In the genomic region with DNA sequence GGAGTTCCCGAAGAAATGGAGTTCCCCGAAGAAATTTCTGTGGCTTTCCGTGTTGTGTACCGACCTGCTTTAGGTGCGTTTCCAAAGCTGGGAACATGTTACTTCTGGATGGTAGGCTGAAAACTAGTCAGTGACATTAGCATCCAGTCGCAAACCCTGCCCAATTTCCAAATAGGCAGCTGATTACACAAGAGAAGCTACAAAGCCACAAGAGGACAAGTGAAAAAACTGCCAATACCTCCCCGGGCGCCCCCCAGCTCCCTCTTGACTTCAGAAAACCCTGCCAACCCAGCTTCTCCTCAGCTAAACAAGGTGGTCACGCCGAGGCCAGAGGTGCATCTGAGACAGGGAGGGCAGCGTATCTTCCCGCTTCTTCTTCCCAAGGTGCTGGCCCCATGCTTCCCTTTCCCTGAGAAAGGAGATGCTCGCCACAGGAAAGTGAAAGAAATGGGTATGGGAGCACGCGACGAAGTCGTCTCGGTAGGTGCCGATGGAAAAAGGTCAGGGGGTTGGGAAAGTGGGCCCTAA, we compare ENCODE assay signal across 8 cellular contexts. TPM values are rescaled to one million over a fixed set of nuclear protein-coding genes. Genes with fewer than 3 reads are reported as not detected.
DNase-seq lines count a peak whose midpoint lies in the region; ATAC-seq lines count a peak whose summit lies in the region.

No MANE protein-coding gene starts in this region.

- H3K36me3 Mint-ChIP-seq in activated naive CD8-positive, alpha-beta T cell, result no peaks in the 10 kb centered on the region

- peak; percentile 54 to 55 for ATAC-seq in right cardiac atrium

- no peaks in the 10 kb centered on the region for H3K27me3 Mint-ChIP-seq in activated naive CD8-positive, alpha-beta T cell

- H3K9me3 ChIP-seq in right cardiac atrium (ENCODE audit: control insufficient read depth, low read length), result no peaks in the 10 kb centered on the region

- H3K4me1 Mint-ChIP-seq in activated naive CD8-positive, alpha-beta T cell (ENCODE audit: low read depth), result peaks cover 23% of the 10 kb centered on the region

- peak overlapping the region; percentile 64 for H3K4me3 ChIP-seq in right cardiac atrium (ENCODE audit: low read length)
- H3K4me3 ChIP-seq in skin epidermis, result peak overlapping the region; percentile 45 to 80 (median 63)

- peak in 2 of 3 donors; percentile 5 to 11 for DNase-seq in stimulated activated CD4-positive, alpha-beta T cell treated with anti-CD3 and anti-CD28 coated beads, Interleukin-12 subunit alpha, Interleukin-12 subunit beta, amount 100 ng/mL, for 48 hours (ENCODE audit: low read depth in 2 of 3, low spot score in 1 of 3)
- no peak for DNase-seq in stimulated activated CD4-positive, alpha-beta T cell treated with anti-CD3 and anti-CD28 coated beads, Interleukin-4, amount 100 ng/mL, for 4 hours
- DNase-seq in NCI-H1105 (lab: John Stamatoyannopoulos, UW) (peak; percentile 21), right cardiac atrium (peak in 2 of 3 donors; percentile 30 to 55), NCI-H1694 (lab: John Stamatoyannopoulos, UW) (no peak), GF-D8 (lab: John Stamatoyannopoulos, UW) (no peak)

- no peaks in the 10 kb centered on the region for H3K27me3 ChIP-seq in right cardiac atrium (ENCODE audit: control insufficient read depth, insufficient read depth)

- intact Hi-C loops in right cardiac atrium (cut with DNase I), result no loop called here

- 21% methylated on average over 19 of the region's 19 CpGs for WGBS in right cardiac atrium

- peak overlapping the region; percentile 1 for H3K27ac ChIP-seq in right cardiac atrium (ENCODE audit: low read length)
- H3K27ac ChIP-seq in skin epidermis, result peak overlapping the region; percentile 42 to 95 (median 83)

- peak overlapping the region; percentile 92 for H3K4me3 Mint-ChIP-seq in activated naive CD8-positive, alpha-beta T cell

- H3K4me1 ChIP-seq in right cardiac atrium (ENCODE audit: control insufficient read depth, insufficient read depth, low read length), result peaks cover 2% of the 10 kb centered on the region

- peak overlapping the region; percentile 92 for H3K27ac Mint-ChIP-seq in activated naive CD8-positive, alpha-beta T cell

- no peaks in the 10 kb centered on the region for H3K9me3 Mint-ChIP-seq in activated naive CD8-positive, alpha-beta T cell (ENCODE audit: low read depth)

RNA-seq across cellular contexts. Expression of gene AGBL2, which starts 0.6 kb away (rescaled TPM):
- under 1 TPM; 0.18 to 0.47 (median 0.43) TPM for total RNA-seq in right cardiac atrium
- 0.38 TPM for polyA plus RNA-seq in right cardiac atrium

RNA-seq across cellular contexts. Expression of gene FNBP4, which starts 52.5 kb away (rescaled TPM):
- 10 to 100 TPM; 36.2 to 49.0 (median 39.2) TPM for total RNA-seq in right cardiac atrium
- polyA plus RNA-seq in right cardiac atrium, result 23.5 TPM

Comparison
In these comparisons a context has a peak if more than half of its experiments do, and no peak if none do; other contexts are left out.
1. DNase-seq: peak in stimulated activated CD4-positive, alpha-beta T cell treated with anti-CD3 and anti-CD28 coated beads, Interleukin-12 subunit alpha, Interleukin-12 subunit beta, amount 100 ng/mL, for 48 hours (2 of 3), NCI-H1105 (single experiment) and right cardiac atrium (2 of 3); none in stimulated activated CD4-positive, alpha-beta T cell treated with anti-CD3 and anti-CD28 coated beads, Interleukin-4, amount 100 ng/mL, for 4 hours (0 of 2), NCI-H1694 (single experiment) and GF-D8 (single experiment).